In genomic region chr21:15904389-15904788, GRCh38 we compare ENCODE assay signal across 26 cellular contexts.
"Had no signal": no experiment of that assay in that cellular context is flagged by ENCODE, and none has a peak within 500 bp of the region (broad histone marks: within the 10 kb centered on the region; RNA-seq: fewer than 3 reads in every experiment).

No MANE protein-coding gene starts in this region.

- H3K4me3 ChIP-seq: ascending aorta, breast epithelium, cardiac muscle cell, colonic mucosa, esophagus muscularis mucosa, gastroesophageal sphincter, heart right ventricle had no signal

- H3K27me3 ChIP-seq: ascending aorta, breast epithelium, cardiac muscle cell, colonic mucosa, esophagus muscularis mucosa, gastroesophageal sphincter, heart right ventricle had no signal

- DNase-seq: activated CD4-positive, alpha-beta memory T cell treated with anti-CD3 and anti-CD28 coated beads for 36 hours; activated CD4-positive, alpha-beta T cell treated with anti-CD3 and anti-CD28 coated beads for 36 hours; activated CD4-positive, alpha-beta T cell treated with anti-CD3 and anti-CD28 coated beads, Interleukin-2, amount 10 ng/mL, durations not matched to agents 24 days and 14 days; activated CD4-positive, CD25-positive, alpha-beta regulatory T cell; activated CD4-positive, CD25-positive, alpha-beta regulatory T cell treated with anti-CD3 and anti-CD28 coated beads, Interleukin-2, amount 50 U/mL, for 72 hours; activated CD8-positive, alpha-beta memory T cell treated with anti-CD3 and anti-CD28 coated beads, Interleukin-2, amount 10 ng/mL, durations not matched to agents 7 days and 5 days; activated CD8-positive, alpha-beta memory T cell treated with anti-CD3 and anti-CD28 coated beads, Interleukin-2, amount 50 U/mL, for 4 hours; activated CD8-positive, alpha-beta T cell treated with anti-CD3 and anti-CD28 coated beads, Interleukin-2, amount 10 ng/mL, durations not matched to agents 7 days and 5 days; activated effector memory CD4-positive, alpha-beta T cell treated with anti-CD3 and anti-CD28 coated beads, Interleukin-2, amount 50 U/mL, for 16 hours; activated naive CD4-positive, alpha-beta T cell treated with anti-CD3 and anti-CD28 coated beads for 36 hours; activated naive CD8-positive, alpha-beta T cell treated with anti-CD3 and anti-CD28 coated beads, Interleukin-2, amount 10 ng/mL, durations not matched to agents 7 days and 5 days; activated T-cell treated with anti-CD3 and anti-CD28 coated beads, Interleukin-2, amount 50 U/mL, for 1 hour; activated T-cell treated with anti-CD3 and anti-CD28 coated beads, Interleukin-2, amount 50 U/mL, for 48 hours; central memory CD4-positive, alpha-beta T cell; cerebellar nuclear complex; colonic mucosa; effector CD8-positive, alpha-beta T cell; endodermal cell; foreskin melanocyte; heart right ventricle; T-helper 2 cell had no signal

- H3K9me3 ChIP-seq: colonic mucosa had no signal

- H3K4me1 ChIP-seq: ascending aorta, breast epithelium, colonic mucosa, esophagus muscularis mucosa, gastroesophageal sphincter, heart right ventricle had no signal

- ATAC-seq: activated CD4-positive, alpha-beta T cell treated with anti-CD3 and anti-CD28 coated beads for 36 hours; activated CD8-positive, alpha-beta memory T cell treated with anti-CD3 and anti-CD28 coated beads, Interleukin-2, amount 10 ng/mL, durations not matched to agents 7 days and 5 days; activated CD8-positive, alpha-beta T cell treated with anti-CD3 and anti-CD28 coated beads, Interleukin-2, amount 10 ng/mL, durations not matched to agents 7 days and 5 days; gastroesophageal sphincter; heart right ventricle had no signal

- H3K27ac ChIP-seq: ascending aorta, breast epithelium, cardiac muscle cell, colonic mucosa, esophagus muscularis mucosa, gastroesophageal sphincter, heart right ventricle had no signal

- H3K36me3 ChIP-seq: ascending aorta, breast epithelium, cardiac muscle cell, colonic mucosa, esophagus muscularis mucosa, gastroesophageal sphincter, heart right ventricle had no signal
